In genomic region chrX:134868766-134869495, GRCh38 we compare ENCODE assay signal across 14 cellular contexts. TPM values are rescaled to one million over a fixed set of nuclear protein-coding genes. Genes with fewer than 3 reads are reported as not detected.
A peak's percentile ranks its signal among the peaks of the same experiment; 100 is the strongest.
DNase-seq lines count a peak whose midpoint lies in the region; ATAC-seq and TF ChIP-seq lines count a peak whose summit lies in the region.
"Had no signal": no experiment of that assay in that cellular context is flagged by ENCODE, and none has a peak within 500 bp of the region (broad histone marks: within the 10 kb centered on the region; RNA-seq: fewer than 3 reads in every experiment).

No MANE protein-coding gene starts in this region.

- CTCF ChIA-PET in PC-3 (lab: Charles Lee) = no interaction called here
- CTCF ChIA-PET in CD4-positive, alpha-beta T cell (lab: Charles Lee) = no interaction called here

- peaks cover 14% of the 10 kb centered on the region for H3K4me1 ChIP-seq in PC-3 (ENCODE audit: insufficient read depth, low read length)
- no peaks in the 10 kb centered on the region for H3K4me1 ChIP-seq in neuronal stem cell (ENCODE audit: control insufficient read depth in 2 of 2, insufficient read depth in 1 of 2, low read depth in 1 of 2, low read length in 2 of 2)

- H3K14ac ChIP-seq in neuronal stem cell (ENCODE audit: low read length) = no peak overlapping the region

- H4K91ac ChIP-seq in neuronal stem cell (ENCODE audit: low read depth, low read length, poor library complexity) = no peak overlapping the region

- no peaks in the 10 kb centered on the region for H3K4me1 Mint-ChIP-seq in CD4-positive, alpha-beta T cell (ENCODE audit: low read depth)
- H3K4me1 Mint-ChIP-seq: T-helper 17 cell had no signal

- no peaks in the 10 kb centered on the region for H3K27me3 Mint-ChIP-seq in CD4-positive, alpha-beta T cell
- H3K27me3 Mint-ChIP-seq: T-helper 17 cell had no signal

- H2AK5ac ChIP-seq in neuronal stem cell (ENCODE audit: low read depth, low read length) = no peak overlapping the region

- no peak overlapping the region for H3K4ac ChIP-seq in neuronal stem cell (ENCODE audit: low read length)

- H3F3A ChIP-seq in PC-3 (ENCODE audit: low read length, unreplicated experiment) = no peaks in the 10 kb centered on the region

- H3K4me3 ChIP-seq in PC-3 (ENCODE audit: low read length) = no peak overlapping the region
- no peak overlapping the region for H3K4me3 ChIP-seq in neuronal stem cell (ENCODE audit: low read length in 2 of 2)

- no peaks in the 10 kb centered on the region for H3K36me3 ChIP-seq in PC-3 (ENCODE audit: low read depth, low read length)
- H3K36me3 ChIP-seq in neuronal stem cell (replicated peaks in 1 of 2; ENCODE audit: control insufficient read depth in 2 of 2, insufficient read depth in 2 of 2, low read length in 2 of 2) = no peaks in the 10 kb centered on the region

- no peaks in the 10 kb centered on the region for H3K79me2 ChIP-seq in PC-3 (ENCODE audit: low read length)

- ATAC-seq in PC-3 (peak; percentile 95), HG03039 (IDR thresholded peaks at IDR 0.05; ENCODE audit: unreplicated experiment) (no peak)
- no peak for ATAC-seq in CD4-positive, alpha-beta T cell (ENCODE audit: poor library complexity)
- ATAC-seq: activated CD8-positive, alpha-beta T cell treated with anti-CD3 and anti-CD28 coated beads, Interleukin-2, amount 10 ng/mL, durations not matched to agents 7 days and 5 days; natural killer cell treated with Interleukin-12 subunit alpha and Interleukin-12 subunit beta and Interleukin-15 and Interleukin-18, amount 100 ng/mL, for 72 hours; T-helper 17 cell had no signal

- H4K20me1 ChIP-seq in PC-3 (ENCODE audit: low read length) = no peaks in the 10 kb centered on the region

- H3K27ac ChIP-seq in PC-3 (ENCODE audit: low read length) (peak overlapping the region; percentile 95), neuronal stem cell (replicated peaks; ENCODE audit: low read length) (no peak overlapping the region)
- no peak overlapping the region for H3K27ac ChIP-seq in CD4-positive, alpha-beta T cell (ENCODE audit: low read depth, low read length)
- H3K27ac ChIP-seq: KMS-11 had no signal

- H3K79me1 ChIP-seq in neuronal stem cell (ENCODE audit: low read depth, low read length) = no peaks in the 10 kb centered on the region

- H2AFZ ChIP-seq in PC-3 (ENCODE audit: low read length) (no peak overlapping the region), neuronal stem cell (ENCODE audit: low read length) (no peak overlapping the region)

- no peak overlapping the region for H2BK5ac ChIP-seq in neuronal stem cell (ENCODE audit: low read length)

- no peaks in the 10 kb centered on the region for H3K9me3 Mint-ChIP-seq in CD4-positive, alpha-beta T cell
- H3K9me3 Mint-ChIP-seq: natural killer cell treated with Interleukin-12 subunit alpha and Interleukin-12 subunit beta and Interleukin-15 and Interleukin-18, amount 100 ng/mL, for 72 hours had no signal

- WGBS in neuronal stem cell (ENCODE audit: extremely low coverage in 2 of 2, insufficient read length in 2 of 2, insufficient replicate concordance in 1 of 2), 2 donors = no CpG with 5 or more reads among the region's 6 CpGs

- no peak overlapping the region for H3K23ac ChIP-seq in neuronal stem cell (ENCODE audit: low read depth, low read length, poor library complexity)

- intact Hi-C loops in PC-3 (cut with micrococcal nuclease) = no loop called here
- intact Hi-C loops in CD4-positive, alpha-beta T cell (cut with DNase I, micrococcal nuclease) = no loop called here

- POLR2A ChIA-PET in PC-3 (lab: Charles Lee; ENCODE audit: unreplicated experiment) = interaction anchor here (0.6 kb wide), 1 partner anchor 300 kb away, joined by 3 read pairs; no protein-coding TSS in a partner anchor
- POLR2A ChIA-PET in CD4-positive, alpha-beta T cell (lab: Charles Lee) = no interaction called here

- peak overlapping the region; percentile 65 for H3K9ac ChIP-seq in PC-3 (ENCODE audit: low read length)
- no peak overlapping the region for H3K9ac ChIP-seq in neuronal stem cell (ENCODE audit: low read depth, low read length, poor library complexity)
- H3K9ac ChIP-seq: KMS-11 had no signal

- H2BK12ac ChIP-seq in neuronal stem cell (ENCODE audit: low read length) = no peak overlapping the region

- no peak for TF ChIP-seq CTCF in PC-3 (conservative IDR thresholded peaks at IDR 0.05; ENCODE audit: low read depth, low read length)
- no peak for TF ChIP-seq CTCF in CD4-positive, alpha-beta T cell (IDR thresholded peaks at IDR 0.05)

- no peak overlapping the region for H2BK120ac ChIP-seq in neuronal stem cell (ENCODE audit: low read depth, low read length)

- H4K8ac ChIP-seq in neuronal stem cell (ENCODE audit: low read depth, low read length) = no peak overlapping the region

- H3K9me3 ChIP-seq in PC-3 (ENCODE audit: low read length) (no peaks in the 10 kb centered on the region), neuronal stem cell (replicated peaks in 1 of 2; ENCODE audit: control insufficient read depth in 2 of 2, insufficient read depth in 1 of 2, low read depth in 1 of 2, low read length in 2 of 2) (no peaks in the 10 kb centered on the region)
- H3K9me3 ChIP-seq in CD4-positive, alpha-beta T cell (ENCODE audit: control insufficient read depth, low read length) = no peaks in the 10 kb centered on the region

- peak; percentile 84 for DNase-seq in ELR (ENCODE audit: low read depth)
- DNase-seq in PC-3 = peak; percentile 84
- DNase-seq in dermis microvascular lymphatic vessel endothelial cell (ENCODE audit: low read depth in 2 of 2) = peak; percentile 16 to 62
- peak; percentile 42 for DNase-seq in putamen (ENCODE audit: low spot score)
- DNase-seq in neuronal stem cell (ENCODE audit: low spot score) = no peak
- DNase-seq in CD4-positive, alpha-beta T cell = no peak
- no peak for DNase-seq in stimulated activated CD4-positive, alpha-beta T cell treated with anti-CD3 and anti-CD28 coated beads, Interleukin-15, amount 100 ng/mL, for 24 hours
- DNase-seq: activated CD8-positive, alpha-beta T cell treated with anti-CD3 and anti-CD28 coated beads, Interleukin-2, amount 10 ng/mL, durations not matched to agents 7 days and 5 days; activated naive CD4-positive, alpha-beta T cell treated with anti-CD3 and anti-CD28 coated beads, Interleukin-2, amount 50 U/mL, for 16 hours; Calu3; T-helper 17 cell had no signal

- no peaks in the 10 kb centered on the region for H3K9me2 ChIP-seq in PC-3 (replicated peaks; ENCODE audit: low read length)

- H3K27me3 ChIP-seq in PC-3 (ENCODE audit: low read length) (no peaks in the 10 kb centered on the region), neuronal stem cell (ENCODE audit: control insufficient read depth in 3 of 3, insufficient read depth in 3 of 3, low read depth in 1 of 3, low read length in 3 of 3) (no peaks in the 10 kb centered on the region)
- no peaks in the 10 kb centered on the region for H3K27me3 ChIP-seq in CD4-positive, alpha-beta T cell (ENCODE audit: control insufficient read depth, insufficient read depth, low read length)

- BruUV-seq in PC-3 (replicated peaks; lab: Mats Ljungman, UMichigan) = no TSS peak

- H2BK15ac ChIP-seq in neuronal stem cell (ENCODE audit: low read length) = no peak overlapping the region

- no peak overlapping the region for H3K18ac ChIP-seq in neuronal stem cell (ENCODE audit: low read length)

- no peaks in the 10 kb centered on the region for H3K36me3 Mint-ChIP-seq in CD4-positive, alpha-beta T cell (ENCODE audit: low read depth)
- H3K36me3 Mint-ChIP-seq: natural killer cell treated with Interleukin-12 subunit alpha and Interleukin-12 subunit beta and Interleukin-15 and Interleukin-18, amount 100 ng/mL, for 72 hours had no signal

- H3K4me3 Mint-ChIP-seq in CD4-positive, alpha-beta T cell = no peak overlapping the region
- H3K4me3 Mint-ChIP-seq: activated CD8-positive, alpha-beta T cell treated with anti-CD3 and anti-CD28 coated beads, Interleukin-2, amount 10 ng/mL, durations not matched to agents 7 days and 5 days; natural killer cell treated with Interleukin-12 subunit alpha and Interleukin-12 subunit beta and Interleukin-15 and Interleukin-18, amount 100 ng/mL, for 72 hours; T-helper 17 cell had no signal

- H3K4me2 ChIP-seq in PC-3 (ENCODE audit: low read length) (peak overlapping the region; percentile 69), neuronal stem cell (ENCODE audit: insufficient read depth, low read length, poor library complexity, severe bottlenecking) (no peak overlapping the region)
- H3K4me2 ChIP-seq: KMS-11 had no signal

- H3K27ac Mint-ChIP-seq in CD4-positive, alpha-beta T cell = no peak overlapping the region
- H3K27ac Mint-ChIP-seq: activated CD8-positive, alpha-beta T cell treated with anti-CD3 and anti-CD28 coated beads, Interleukin-2, amount 10 ng/mL, durations not matched to agents 7 days and 5 days; natural killer cell treated with Interleukin-12 subunit alpha and Interleukin-12 subunit beta and Interleukin-15 and Interleukin-18, amount 100 ng/mL, for 72 hours; T-helper 17 cell had no signal

RNA-seq across cellular contexts. Expression of gene MOSPD1, which starts 46.1 kb away (rescaled TPM):
- total RNA-seq in PC-3 (2014; rRNA removed) (16.0 and 27.5 TPM in 2 replicates), dermis microvascular lymphatic vessel endothelial cell (13.9 and 17.6 TPM in 2 replicates)
- polyA plus RNA-seq in neuronal stem cell (2013, experiment 1 of 2) = 12.0 TPM
- polyA plus RNA-seq in neuronal stem cell (2013, experiment 2 of 2) = 12.9 TPM
- total RNA-seq in CD4-positive, alpha-beta T cell = 1 to 10 TPM; 4.4 to 5.7 TPM

Comparison
In these comparisons a context has a peak if more than half of its experiments do, and no peak if none do; other contexts are left out.
1. DNase-seq: peak in ELR (single experiment), PC-3 (single experiment), dermis microvascular lymphatic vessel endothelial cell (2 of 2) and putamen (single experiment); none in neuronal stem cell (single experiment), CD4-positive, alpha-beta T cell (0 of 10) and stimulated activated CD4-positive, alpha-beta T cell treated with anti-CD3 and anti-CD28 coated beads, Interleukin-15, amount 100 ng/mL, for 24 hours (single experiment).